20 cellular contexts compared by ENCODE assay signal in genomic region chr6:41049955-41050354, GRCh38. TPM values are rescaled to one million over a fixed set of nuclear protein-coding genes. Genes with fewer than 3 reads are reported as not detected.
DNase-seq lines count a peak whose midpoint lies in the region; ATAC-seq, FAIRE-seq and TF ChIP-seq lines count a peak whose summit lies in the region.
"Had no signal": no experiment of that assay in that cellular context is flagged by ENCODE, and none has a peak within 500 bp of the region (broad histone marks: within the 10 kb centered on the region; RNA-seq: fewer than 3 reads in every experiment).

No MANE protein-coding gene starts in this region.

- DNase-seq in left ventricle myocardium inferior (no peak), Right ventricle myocardium superior (no peak), K562 (ENCODE audit: extremely low read depth in 1 of 4, low spot score in 3 of 4) (no peak), Calu3 (no peak), small intestine (no peak)
- DNase-seq in activated effector memory CD4-positive, alpha-beta T cell treated with Interleukin-2 at 50 U/mL for 16 hours = no peak
- DNase-seq: CD8-positive, alpha-beta T cell; GOT3; KG1; NCI-H1105 treated with DMSO at 0.1 percent for 48 hours; NCI-H1694; NCI-H2081 treated with DMSO at 0.1 percent for 48 hours; NCI-H446 treated with DMSO at 0.1 percent for 48 hours had no signal

- WGBS in K562 (ENCODE audit: insufficient coverage, low coverage, missing lambda C conversion rate) = 65% methylated on average over 7 of the region's 7 CpGs
- 82 to 91% (median 87%) methylated on average over 7 of the region's 7 CpGs for WGBS in small intestine, 3 donors

- in situ Hi-C loops in K562 (cut with MboI) = loop anchor here (25.0 kb wide), 1 partner anchor 1688 kb away; no protein-coding TSS in a partner anchor

- no peak overlapping the region for H3K4me3 ChIP-seq in left ventricle myocardium inferior
- H3K4me3 ChIP-seq in K562 = no peak overlapping the region
- no peak overlapping the region for H3K4me3 ChIP-seq in small intestine (ENCODE audit: low read depth in 1 of 2, low read length in 2 of 2)
- H3K4me3 ChIP-seq: BLaER1 treated with 17β-estradiol and CSF1 and Interleukin-3, amounts not matched to agents 10 nM and 100 nM had no signal

- H3K4me1 ChIP-seq in left ventricle myocardium inferior (peaks cover 55% of the 10 kb centered on the region), K562 (replicated peaks in 1 of 2; ENCODE audit: control insufficient read depth in 2 of 2, insufficient read depth in 2 of 2, low read length in 2 of 2) (peaks cover 4 to 12% of the 10 kb centered on the region in 2 experiments), small intestine (ENCODE audit: control insufficient read depth in 2 of 2, insufficient read depth in 1 of 2, low read depth in 1 of 2, low read length in 1 of 2) (no peaks in the 10 kb centered on the region)

- H3K27ac Mint-ChIP-seq in nephron (peak overlapping the region; percentile 73 to 80 (median 74)), Calu3 (ENCODE audit: unreplicated experiment) (no peak overlapping the region)
- H3K27ac Mint-ChIP-seq: CD8-positive, alpha-beta T cell had no signal

- no peak for TF ChIP-seq POLR2A in K562 (conservative IDR thresholded peaks at IDR 0.05)

- no peak for FAIRE-seq in K562 (lab: Jason Lieb, UNC)
- FAIRE-seq in small intestine (lab: Jason Lieb, UNC) = no peak
- FAIRE-seq: D721Med, GM12891, GM18507 had no signal

- no peaks in the 10 kb centered on the region for H3K79me2 ChIP-seq in K562 (ENCODE audit: control insufficient read depth, insufficient read depth, low read length)

- POLR2A ChIA-PET in K562 (lab: Yijun Ruan, JAX) = interaction anchor here (0.6 to 1.7 kb wide), 3 partner anchors 13 to 1715 kb away, joined by 3 to 4 read pairs (median 3); no protein-coding TSS in a partner anchor

- TF ChIP-seq EP300 in K562 (IDR thresholded peaks at IDR 0.05; ENCODE audit: low read length) = no peak

- H3K9me3 Mint-ChIP-seq in nephron = no peaks in the 10 kb centered on the region
- no peaks in the 10 kb centered on the region for H3K9me3 Mint-ChIP-seq in Calu3 (ENCODE audit: low read depth, unreplicated experiment)
- H3K9me3 Mint-ChIP-seq: CD8-positive, alpha-beta T cell had no signal

- H3K4me1 Mint-ChIP-seq in nephron (peaks cover 82% of the 10 kb centered on the region), Calu3 (ENCODE audit: low read depth, unreplicated experiment) (peaks cover 11% of the 10 kb centered on the region)

- no peak overlapping the region for H2AFZ ChIP-seq in K562 (ENCODE audit: low read depth, low read length)

- TF ChIP-seq CTCF in left ventricle myocardium inferior (IDR thresholded peaks at IDR 0.05; ENCODE audit: borderline replicate concordance) (no peak), K562 (IDR thresholded peaks at IDR 0.05 in 2 of 3, conservative IDR thresholded peaks at IDR 0.05 in 1 of 3; ENCODE audit: insufficient read depth in 2 of 3, low read depth in 1 of 3, low read length in 3 of 3) (no peak), nephron (IDR thresholded peaks at IDR 0.05; ENCODE audit: unreplicated experiment in 3 of 3) (no peak), Calu3 (IDR thresholded peaks at IDR 0.05; ENCODE audit: unreplicated experiment) (no peak)

- H3K27me3 ChIP-seq in left ventricle myocardium inferior (ENCODE audit: low read depth) = no peaks in the 10 kb centered on the region
- no peaks in the 10 kb centered on the region for H3K27me3 ChIP-seq in K562 (ENCODE audit: control insufficient read depth in 2 of 2, insufficient read depth in 2 of 2, low read length in 2 of 2)
- no peaks in the 10 kb centered on the region for H3K27me3 ChIP-seq in small intestine (ENCODE audit: control insufficient read depth in 2 of 2, insufficient read depth in 2 of 2, low read length in 2 of 2)
- H3K27me3 ChIP-seq: BLaER1 treated with 17β-estradiol and CSF1 and Interleukin-3, amounts not matched to agents 10 nM and 100 nM had no signal

- CTCF ChIA-PET in K562 (lab: Yijun Ruan, JAX; ENCODE audit: low intra/inter-chr PET ratio) = interaction anchor here (0.6 kb wide), 1 partner anchor 56 kb away, joined by 3 read pairs; no protein-coding TSS in a partner anchor
- CTCF ChIA-PET in Calu3 (lab: Charles Lee) = interaction anchor here (2.5 kb wide), 1 partner anchor 11 kb away, joined by 5 read pairs; the partner anchor contains the start of gene UNC5CL

- H3K27me3 Mint-ChIP-seq in nephron (ENCODE audit: low read depth) (peaks cover 13% of the 10 kb centered on the region), Calu3 (ENCODE audit: unreplicated experiment) (no peaks in the 10 kb centered on the region)

- H3K36me3 Mint-ChIP-seq in nephron (ENCODE audit: low read depth) (no peaks in the 10 kb centered on the region), Calu3 (ENCODE audit: insufficient read depth, unreplicated experiment) (no peaks in the 10 kb centered on the region)

- BruUV-seq in K562 (replicated peaks; lab: Mats Ljungman, UMichigan) (no TSS peak), Calu3 (replicated peaks; lab: Mats Ljungman, UMichigan) (no TSS peak)

- H3K9me1 ChIP-seq in K562 (ENCODE audit: control insufficient read depth, insufficient read depth, low read length) = no peaks in the 10 kb centered on the region

- H3K36me3 ChIP-seq in left ventricle myocardium inferior = no peaks in the 10 kb centered on the region
- H3K36me3 ChIP-seq in K562 (ENCODE audit: control insufficient read depth, insufficient read depth, low read length) = no peaks in the 10 kb centered on the region
- H3K36me3 ChIP-seq in small intestine (ENCODE audit: control insufficient read depth in 2 of 2, insufficient read depth in 2 of 2, low read length in 2 of 2) = no peaks in the 10 kb centered on the region
- H3K36me3 ChIP-seq: BLaER1 treated with 17β-estradiol and CSF1 and Interleukin-3, amounts not matched to agents 10 nM and 100 nM had no signal

- no peak for TF ChIP-seq RAD21 in K562 (CRISPR knock-in tag; conservative IDR thresholded peaks at IDR 0.05 in 1 of 2, IDR thresholded peaks at IDR 0.05 in 1 of 2)

- intact Hi-C loops in left ventricle myocardium inferior (cut with micrococcal nuclease) = no loop called here
- intact Hi-C loops in Right ventricle myocardium superior (cut with DNase I) = no loop called here
- intact Hi-C loops in K562 (cut with micrococcal nuclease) = no loop called here
- intact Hi-C loops in Calu3 (cut with micrococcal nuclease; ENCODE audit: unreplicated experiment) = no loop called here

- peak overlapping the region; percentile 76 for H3K27ac ChIP-seq in left ventricle myocardium inferior (replicated peaks)
- no peak overlapping the region for H3K27ac ChIP-seq in K562 (ENCODE audit: extremely low read depth, low read depth, low read length)
- H3K27ac ChIP-seq in small intestine (ENCODE audit: low read depth in 1 of 2, low read length in 1 of 2) = no peak overlapping the region
- H3K27ac ChIP-seq: BLaER1 treated with 17β-estradiol and CSF1 and Interleukin-3, amounts not matched to agents 10 nM and 100 nM had no signal

- H3K9ac ChIP-seq in K562 (ENCODE audit: insufficient read depth in 1 of 2, low read depth in 2 of 2, low read length in 2 of 2) = no peak overlapping the region
- H3K9ac ChIP-seq: BLaER1 treated with 17β-estradiol and CSF1 and Interleukin-3, amounts not matched to agents 10 nM and 100 nM had no signal

- H3K9me3 ChIP-seq in left ventricle myocardium inferior (replicated peaks) (no peaks in the 10 kb centered on the region), K562 (replicated peaks; ENCODE audit: control insufficient read depth, insufficient read depth, low read depth, low read length) (no peaks in the 10 kb centered on the region), small intestine (ENCODE audit: control insufficient read depth, low read depth) (no peaks in the 10 kb centered on the region)
- H3K9me3 ChIP-seq: BLaER1 treated with 17β-estradiol and CSF1 and Interleukin-3, amounts not matched to agents 10 nM and 100 nM had no signal

- H3K4me2 ChIP-seq in K562 (ENCODE audit: insufficient read depth, low read length) = no peak overlapping the region

- peaks cover 4% of the 10 kb centered on the region; the same call in 1 of the 2 replicates for H4K20me1 ChIP-seq in K562 (replicated peaks; ENCODE audit: control insufficient read depth, insufficient read depth, low read length)
- H4K20me1 ChIP-seq: BLaER1 treated with 17β-estradiol and CSF1 and Interleukin-3, amounts not matched to agents 10 nM and 100 nM had no signal

- no peak for ATAC-seq in Right ventricle myocardium superior (ENCODE audit: poor library complexity)
- ATAC-seq in K562 = no peak
- ATAC-seq: CD8-positive, alpha-beta T cell; Panc1 had no signal

- H3K4me3 Mint-ChIP-seq in nephron (peak overlapping the region in 2 of 3 experiments; percentile 19 to 32), Calu3 (ENCODE audit: low read depth, unreplicated experiment) (no peak overlapping the region)
- H3K4me3 Mint-ChIP-seq: CD8-positive, alpha-beta T cell had no signal

RNA-seq across cellular contexts. Expression of gene APOBEC2, which starts 3.0 kb away (rescaled TPM):
- total RNA-seq in left ventricle myocardium inferior (219 TPM), Right ventricle myocardium superior (211 TPM), K562 (2014; rRNA removed) (not detected in 2 replicates), K562 (2014; rRNA removed; fragmentation: Illumina TruSeq; extraction: Trizol) (not detected in 2 replicates), K562 (2015; rRNA removed; fragmentation: Illumina TruSeq; extraction: Trizol) (not detected in 2 replicates), K562 (2021) (not detected in 2 replicates), Calu3 (2022) (not detected in 2 replicates)
- not detected in 2 replicates for total RNA-seq in K562 (2011; cell fraction: chromatin; rRNA removed; ENCODE audit: low replicate concordance)
- total RNA-seq in K562 (2011; cell fraction: nucleolus; rRNA removed) = not detected in 2 replicates
- total RNA-seq in K562 (2011; cell fraction: nucleoplasm; rRNA removed) = not detected in 2 replicates
- polyA plus RNA-seq in K562 (2011; rRNA removed) (not detected in 2 replicates), K562 (2014; fragmentation: Illumina TruSeq; extraction: Trizol) (not detected in 2 replicates), K562 (2014; fragmentation: Nextera tagmentation; extraction: Ambion mirVana) (1 to 10 TPM in 1 of 2 experiments, under 1 TPM in 1; 0.25 to 1.6 TPM), K562 (2014; rRNA removed) (not detected in 2 replicates), small intestine (1 to 10 TPM in 2 of 3 donors, under 1 TPM in 1; 0.64 to 5.1 (median 3.1) TPM)
- not detected in 2 replicates for polyA plus RNA-seq in K562 (2011; cell fraction: cytosol; rRNA removed)
- polyA plus RNA-seq in K562 (2011; cell fraction: nucleus; rRNA removed) = not detected in 2 replicates
- polyA plus RNA-seq in K562 (2012) = 0.10 and 0.61 TPM in 2 replicates
- not detected in 2 replicates for polyA minus RNA-seq in K562 (2011; rRNA and poly(A)+ RNA removed)
- not detected in 2 replicates for polyA minus RNA-seq in K562 (2011; cell fraction: cytosol; rRNA and poly(A)+ RNA removed)
- not detected in 2 replicates for polyA minus RNA-seq in K562 (2011; cell fraction: nucleus; rRNA and poly(A)+ RNA removed)
- total RNA-seq: A673; CD8-positive, alpha-beta T cell had no signal

RNA-seq across cellular contexts. Expression of gene TSPO2, which starts 7.7 kb away (rescaled TPM):
- total RNA-seq in left ventricle myocardium inferior (not detected), Right ventricle myocardium superior (not detected), K562 (2014; rRNA removed) (not detected in 2 replicates), K562 (2014; rRNA removed; fragmentation: Illumina TruSeq; extraction: Trizol) (not detected in 2 replicates), K562 (2015; rRNA removed; fragmentation: Illumina TruSeq; extraction: Trizol) (not detected in 2 replicates), K562 (2021) (not detected in 2 replicates), Calu3 (2022) (not detected in 2 replicates)
- total RNA-seq in K562 (2011; cell fraction: chromatin; rRNA removed; ENCODE audit: low replicate concordance) = not detected in 2 replicates
- total RNA-seq in K562 (2011; cell fraction: nucleolus; rRNA removed) = not detected in 2 replicates
- not detected in 2 replicates for total RNA-seq in K562 (2011; cell fraction: nucleoplasm; rRNA removed)
- polyA plus RNA-seq in K562 (2011; rRNA removed) (0.12 TPM in 1 of 2 replicates, not detected in the other), K562 (2014; fragmentation: Illumina TruSeq; extraction: Trizol) (not detected in 2 replicates), K562 (2014; fragmentation: Nextera tagmentation; extraction: Ambion mirVana) (not detected), K562 (2014; rRNA removed) (not detected in 2 replicates), small intestine (1 to 10 TPM in 2 of 3 donors, not detected in 1; 1.1 to 1.9 TPM)
- not detected in 2 replicates for polyA plus RNA-seq in K562 (2011; cell fraction: cytosol; rRNA removed)
- not detected in 2 replicates for polyA plus RNA-seq in K562 (2011; cell fraction: nucleus; rRNA removed)
- 0.19 TPM in 1 of 2 replicates, not detected in the other for polyA plus RNA-seq in K562 (2012)
- not detected in 2 replicates for polyA minus RNA-seq in K562 (2011; rRNA and poly(A)+ RNA removed)
- polyA minus RNA-seq in K562 (2011; cell fraction: cytosol; rRNA and poly(A)+ RNA removed) = not detected in 2 replicates
- not detected in 2 replicates for polyA minus RNA-seq in K562 (2011; cell fraction: nucleus; rRNA and poly(A)+ RNA removed)
- total RNA-seq: A673; CD8-positive, alpha-beta T cell had no signal

RNA-seq across cellular contexts. Expression of gene UNC5CL, which starts 10.9 kb away (rescaled TPM):
- total RNA-seq in left ventricle myocardium inferior (0.27 TPM), Right ventricle myocardium superior (0.40 TPM), K562 (2014; rRNA removed) (0.33 and 0.95 TPM in 2 replicates), K562 (2014; rRNA removed; fragmentation: Illumina TruSeq; extraction: Trizol) (0.35 and 0.40 TPM in 2 replicates), K562 (2015; rRNA removed; fragmentation: Illumina TruSeq; extraction: Trizol) (0.33 and 0.53 TPM in 2 replicates), K562 (2021) (0.64 and 0.78 TPM in 2 replicates), Calu3 (2022) (10.6 and 15.9 TPM in 2 replicates)
- total RNA-seq in K562 (2011; cell fraction: chromatin; rRNA removed; ENCODE audit: low replicate concordance) = 2.7 and 3.1 TPM in 2 replicates
- 1.6 and 2.0 TPM in 2 replicates for total RNA-seq in K562 (2011; cell fraction: nucleolus; rRNA removed)
- total RNA-seq in K562 (2011; cell fraction: nucleoplasm; rRNA removed) = 2.5 and 3.7 TPM in 2 replicates
- polyA plus RNA-seq in K562 (2011; rRNA removed) (0.82 and 1.7 TPM in 2 replicates), K562 (2014; fragmentation: Illumina TruSeq; extraction: Trizol) (0.59 and 0.80 TPM in 2 replicates), K562 (2014; fragmentation: Nextera tagmentation; extraction: Ambion mirVana) (under 1 TPM in 1 of 2 experiments, not detected in 1; 0.07 TPM), K562 (2014; rRNA removed) (1.8 TPM in 2 replicates), small intestine (10 to 100 TPM; 31.9 to 57.7 (median 32.8) TPM)
- polyA plus RNA-seq in K562 (2011; cell fraction: cytosol; rRNA removed) = 0.72 and 1.2 TPM in 2 replicates
- 7.8 and 9.9 TPM in 2 replicates for polyA plus RNA-seq in K562 (2011; cell fraction: nucleus; rRNA removed)
- 0.70 and 2.4 TPM in 2 replicates for polyA plus RNA-seq in K562 (2012)
- 0.21 and 0.39 TPM in 2 replicates for polyA minus RNA-seq in K562 (2011; rRNA and poly(A)+ RNA removed)
- not detected in 2 replicates for polyA minus RNA-seq in K562 (2011; cell fraction: cytosol; rRNA and poly(A)+ RNA removed)
- 1.5 and 2.4 TPM in 2 replicates for polyA minus RNA-seq in K562 (2011; cell fraction: nucleus; rRNA and poly(A)+ RNA removed)

RNA-seq across cellular contexts. Expression of gene OARD1, which starts 22.2 kb away (rescaled TPM):
- 19.9 TPM for total RNA-seq in left ventricle myocardium inferior
- total RNA-seq in Right ventricle myocardium superior = 19.7 TPM
- 23.6 and 48.3 TPM in 2 replicates for total RNA-seq in K562 (2011; cell fraction: chromatin; rRNA removed; ENCODE audit: low replicate concordance)
- total RNA-seq in K562 (2011; cell fraction: nucleolus; rRNA removed) = 21.2 and 21.8 TPM in 2 replicates
- total RNA-seq in K562 (2011; cell fraction: nucleoplasm; rRNA removed) = 38.5 and 60.6 TPM in 2 replicates
- 32.7 and 49.3 TPM in 2 replicates for total RNA-seq in K562 (2014; rRNA removed)
- 61.1 and 63.2 TPM in 2 replicates for total RNA-seq in K562 (2014; rRNA removed; fragmentation: Illumina TruSeq; extraction: Trizol)
- 56.2 and 60.8 TPM in 2 replicates for total RNA-seq in K562 (2015; rRNA removed; fragmentation: Illumina TruSeq; extraction: Trizol)
- total RNA-seq in K562 (2021) = 43.4 and 47.1 TPM in 2 replicates
- polyA plus RNA-seq in K562 (2011; rRNA removed) = 38.4 and 45.7 TPM in 2 replicates
- polyA plus RNA-seq in K562 (2011; cell fraction: cytosol; rRNA removed) = 9.3 and 22.8 TPM in 2 replicates
- 22.4 and 26.7 TPM in 2 replicates for polyA plus RNA-seq in K562 (2011; cell fraction: nucleus; rRNA removed)
- 51.9 and 66.7 TPM in 2 replicates for polyA plus RNA-seq in K562 (2012)
- 63.2 and 65.8 TPM in 2 replicates for polyA plus RNA-seq in K562 (2014; fragmentation: Illumina TruSeq; extraction: Trizol)
- polyA plus RNA-seq in K562 (2014; fragmentation: Nextera tagmentation; extraction: Ambion mirVana) = 10 to 100 TPM; 79.6 to 88.3 TPM
- polyA plus RNA-seq in K562 (2014; rRNA removed) = 70.3 and 71.6 TPM in 2 replicates
- polyA minus RNA-seq in K562 (2011; rRNA and poly(A)+ RNA removed) = 35.1 and 49.4 TPM in 2 replicates
- polyA minus RNA-seq in K562 (2011; cell fraction: cytosol; rRNA and poly(A)+ RNA removed) = 7.8 and 10.4 TPM in 2 replicates
- 35.0 and 66.5 TPM in 2 replicates for polyA minus RNA-seq in K562 (2011; cell fraction: nucleus; rRNA and poly(A)+ RNA removed)
- 33.2 and 37.7 TPM in 2 replicates for total RNA-seq in Calu3 (2022)
- 10 to 100 TPM; 31.3 to 45.1 (median 42.0) TPM for polyA plus RNA-seq in small intestine

RNA-seq across cellular contexts. Expression of gene NFYA, which starts 22.8 kb away (rescaled TPM):
- total RNA-seq in left ventricle myocardium inferior (12.5 TPM), Right ventricle myocardium superior (9.5 TPM), K562 (2014; rRNA removed) (18.6 and 23.8 TPM in 2 replicates), K562 (2014; rRNA removed; fragmentation: Illumina TruSeq; extraction: Trizol) (19.2 and 20.4 TPM in 2 replicates), K562 (2015; rRNA removed; fragmentation: Illumina TruSeq; extraction: Trizol) (24.4 and 26.6 TPM in 2 replicates), K562 (2021) (24.3 and 27.4 TPM in 2 replicates), Calu3 (2022) (22.9 and 23.7 TPM in 2 replicates)
- 14.4 and 20.1 TPM in 2 replicates for total RNA-seq in K562 (2011; cell fraction: chromatin; rRNA removed; ENCODE audit: low replicate concordance)
- 8.7 and 9.7 TPM in 2 replicates for total RNA-seq in K562 (2011; cell fraction: nucleolus; rRNA removed)
- total RNA-seq in K562 (2011; cell fraction: nucleoplasm; rRNA removed) = 11.2 and 12.9 TPM in 2 replicates
- polyA plus RNA-seq in K562 (2011; rRNA removed) (21.8 and 25.1 TPM in 2 replicates), K562 (2014; fragmentation: Illumina TruSeq; extraction: Trizol) (31.2 and 37.1 TPM in 2 replicates), K562 (2014; fragmentation: Nextera tagmentation; extraction: Ambion mirVana) (10 to 100 TPM in 1 of 2 experiments, 1 to 10 TPM in 1; 7.3 to 10.1 TPM), K562 (2014; rRNA removed) (21.9 and 22.7 TPM in 2 replicates), small intestine (1 to 10 TPM; 4.6 to 8.6 (median 5.8) TPM)
- polyA plus RNA-seq in K562 (2011; cell fraction: cytosol; rRNA removed) = 24.0 and 24.5 TPM in 2 replicates
- 31.2 and 32.0 TPM in 2 replicates for polyA plus RNA-seq in K562 (2011; cell fraction: nucleus; rRNA removed)
- polyA plus RNA-seq in K562 (2012) = 18.8 and 30.1 TPM in 2 replicates
- polyA minus RNA-seq in K562 (2011; rRNA and poly(A)+ RNA removed) = 51.8 and 65.3 TPM in 2 replicates
- polyA minus RNA-seq in K562 (2011; cell fraction: cytosol; rRNA and poly(A)+ RNA removed) = 24.0 and 33.8 TPM in 2 replicates
- polyA minus RNA-seq in K562 (2011; cell fraction: nucleus; rRNA and poly(A)+ RNA removed) = 11.7 and 20.1 TPM in 2 replicates

Comparison
In these comparisons a context has a peak if more than half of its experiments do, and no peak if none do; other contexts are left out.
1. RNA of gene APOBEC2, which starts 3.0 kb away (total RNA-seq): 219 TPM in left ventricle myocardium inferior (single experiment) and 211 TPM in Right ventricle myocardium superior (single experiment); not detected in K562 and not detected in Calu3; every median in the first group is over 100 times any median in the second.